Comparison of ENCODE assay signal across 1 cellular context in the genomic region with DNA sequence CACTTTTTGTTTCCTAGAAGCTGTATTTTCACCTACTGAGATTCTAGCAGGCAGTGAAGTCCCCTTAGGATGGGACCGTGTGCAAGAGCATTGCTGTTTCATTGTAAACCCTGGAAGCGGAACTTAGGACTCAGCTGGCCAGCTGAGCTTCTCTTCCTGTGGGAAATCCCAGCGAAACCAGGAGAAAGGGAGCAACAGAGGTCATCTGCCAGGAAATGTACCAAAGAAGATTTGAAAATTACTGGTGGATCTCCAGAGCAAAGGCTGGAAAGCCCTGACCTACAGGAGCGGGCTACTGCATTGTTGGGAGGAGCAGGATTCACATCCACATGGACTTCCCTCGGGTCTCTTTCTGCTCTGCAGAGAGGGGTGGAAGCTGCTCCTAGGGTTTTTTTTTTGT.
TF ChIP-seq lines count a peak whose summit lies in the region.

No MANE protein-coding gene starts in this region.

TF ChIP-seq in endothelial cell of umbilical vein, 7 proteins besides CTCF, POLR2A, EP300 and RAD21:
- TF ChIP-seq, protein P1, sequence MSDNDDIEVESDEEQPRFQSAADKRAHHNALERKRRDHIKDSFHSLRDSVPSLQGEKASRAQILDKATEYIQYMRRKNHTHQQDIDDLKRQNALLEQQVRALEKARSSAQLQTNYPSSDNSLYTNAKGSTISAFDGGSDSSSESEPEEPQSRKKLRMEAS (IDR thresholded peaks at IDR 0.05; ENCODE audit: insufficient read depth, insufficient read length) = no peak
- TF ChIP-seq GATA2 (IDR thresholded peaks at IDR 0.05; ENCODE audit: insufficient read depth, insufficient read length, low read depth, low read length) (no peak), MYC (IDR thresholded peaks at IDR 0.05; ENCODE audit: low read depth, low read length) (no peak), EZH2 (IDR thresholded peaks at IDR 0.05; ENCODE audit: borderline replicate concordance, low read depth, low read length, severe bottlenecking) (no peak), FOS (IDR thresholded peaks at IDR 0.05; ENCODE audit: borderline replicate concordance, insufficient read depth, low read length) (no peak)
